Comparison of ENCODE assay signal across 8 cellular contexts in the genomic region with DNA sequence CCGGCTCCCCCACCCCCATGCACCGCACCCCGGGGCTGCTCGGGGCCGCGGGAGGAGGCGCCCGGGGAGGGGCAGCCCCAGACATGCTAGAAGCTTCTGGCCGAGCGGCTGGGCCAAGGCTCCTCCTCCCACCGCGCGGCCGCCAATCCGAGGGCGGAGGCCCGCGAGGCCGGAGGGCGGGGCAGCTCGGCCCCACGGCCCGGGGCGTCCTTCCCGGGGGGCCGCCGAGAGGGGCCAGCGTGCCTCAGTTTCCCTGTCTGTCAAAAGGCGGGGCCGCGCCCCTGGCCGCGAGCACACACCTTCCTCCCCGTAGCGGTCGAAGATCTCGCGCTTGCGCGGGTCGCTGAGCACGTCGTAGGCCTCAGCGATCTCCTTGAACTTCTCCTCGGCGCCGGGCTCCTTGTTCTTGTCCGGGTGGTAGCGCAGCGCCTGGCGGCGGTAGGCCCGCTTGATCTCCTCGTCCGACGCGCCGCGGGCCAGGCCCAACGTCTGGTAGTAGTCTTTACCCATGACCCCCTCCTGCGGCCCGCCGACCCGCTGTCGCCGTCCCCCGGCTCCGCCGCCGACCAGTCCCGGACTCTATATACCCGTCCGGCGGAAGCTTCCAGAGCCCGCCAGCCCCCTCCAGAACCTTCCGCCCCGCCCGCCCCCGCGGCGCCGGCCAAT. TPM values are rescaled to one million over a fixed set of nuclear protein-coding genes. Genes with fewer than 3 reads are reported as not detected.
A peak's percentile ranks its signal among the peaks of the same experiment; 100 is the strongest.
DNase-seq lines count a peak whose midpoint lies in the region; ATAC-seq and TF ChIP-seq lines count a peak whose summit lies in the region.

A gene (minus strand): TSS at position 558 of the 666 bp plus-strand sequence. CDS start 48 bp downstream, at position 510.

- peak; percentile 81 for ATAC-seq in left lung

- peak; percentile 80 for DNase-seq in NCI-H82 (lab: John Stamatoyannopoulos, UW)
- no peak for DNase-seq in NCI-H82 treated with DMSO at 0.1 percent for 48 hours (lab: John Stamatoyannopoulos, UW; ENCODE audit: unreplicated experiment)
- no peak for DNase-seq in HFF-Myc (ENCODE audit: extremely low read depth, low read depth)
- DNase-seq in MV-4-11 (lab: John Stamatoyannopoulos, UW), result peak; percentile 69
- peak; percentile 83 for DNase-seq in dermis blood vessel endothelial cell
- DNase-seq in left lung, result peak; percentile 89 to 96
- peak; percentile 62 to 69 for DNase-seq in stimulated activated CD4-positive, alpha-beta T cell treated with anti-CD3 and anti-CD28 coated beads, Interleukin-4, amount 100 ng/mL, for 4 hours

- H3K4me3 ChIP-seq in HFF-Myc (replicated peaks; ENCODE audit: low read depth, low read length) (peak within 1 kb of the TSS; percentile 87), WI38 (ENCODE audit: low read depth, low read length) (peak within 1 kb of the TSS; percentile 92), left lung (peak within 1 kb of the TSS; percentile 83 to 97)

- peak within 1 kb of the TSS; percentile 99 to 100 for H3K27ac ChIP-seq in left lung

- peaks cover 5 to 36% of the 10 kb centered on the region in 2 donors for H3K36me3 ChIP-seq in left lung

- no peaks in the 10 kb centered on the region for H3K9me3 ChIP-seq in left lung

- intact Hi-C loops in left lung (cut with DNase I), result no loop called here

- TF ChIP-seq CTCF in HFF-Myc (IDR thresholded peaks at IDR 0.05; ENCODE audit: low read depth, low read length, missing control alignments) (no peak), WI38 (IDR thresholded peaks at IDR 0.05; ENCODE audit: low read depth, low read length) (no peak), left lung (IDR thresholded peaks at IDR 0.05) (no peak)

- H3K27me3 ChIP-seq in left lung, result no peaks in the 10 kb centered on the region

- H3K4me1 ChIP-seq in left lung, result peaks cover 11 to 59% of the 10 kb centered on the region in 2 donors

RNA-seq across cellular contexts. Expression of the gene that starts here (rescaled TPM):
- total RNA-seq in dermis blood vessel endothelial cell, result 29.5 and 39.5 TPM in 2 replicates
- 100 to 1,000 TPM; 107 to 110 TPM for total RNA-seq in left lung

Comparison
In these comparisons a context has a peak if more than half of its experiments do, and no peak if none do; other contexts are left out.
1. DNase-seq: peak in NCI-H82 (single experiment), MV-4-11 (single experiment), dermis blood vessel endothelial cell (single experiment), left lung (2 of 2) and stimulated activated CD4-positive, alpha-beta T cell treated with anti-CD3 and anti-CD28 coated beads, Interleukin-4, amount 100 ng/mL, for 4 hours (2 of 2); none in NCI-H82 treated with DMSO at 0.1 percent for 48 hours (single experiment) and HFF-Myc (single experiment).
2. Peak in every context shown above with its lines, with median percentiles within 50 percentile points of each other: H3K4me3 ChIP-seq.